In genomic region chr12:49273726-49274395, GRCh38 we compare ENCODE assay signal across 2 cellular contexts.
A peak's percentile ranks its signal among the peaks of the same experiment; 100 is the strongest.
TF ChIP-seq lines count a peak whose summit lies in the region.

No MANE protein-coding gene starts in this region.

TF ChIP-seq in HEK293T, 16 proteins besides CTCF, POLR2A, EP300 and RAD21:
- TF ChIP-seq CTBP1 (IDR thresholded peaks at IDR 0.05; ENCODE audit: borderline replicate concordance) (no peak), ZNF384 (IDR thresholded peaks at IDR 0.05) (peak; percentile 55)

TF ChIP-seq in WTC11, 78 proteins besides CTCF, POLR2A, EP300 and RAD21:
- TF ChIP-seq USF1 (CRISPR knock-in tag; IDR thresholded peaks at IDR 0.05): no peak
- no peak for TF ChIP-seq FOXJ3 (CRISPR knock-in tag; IDR thresholded peaks at IDR 0.05; ENCODE audit: borderline replicate concordance)
- 0 out of 2 replicates have a peak, but pooled peaks have one; percentile 15 for TF ChIP-seq TEAD1 (CRISPR knock-in tag; IDR thresholded peaks at IDR 0.05)
- TF ChIP-seq ZNF671 (CRISPR knock-in tag; IDR thresholded peaks at IDR 0.05): peak; percentile 45; the same call in 1 of the 2 replicates
- TF ChIP-seq ZNF425 (CRISPR knock-in tag; conservative IDR thresholded peaks at IDR 0.05): peak; percentile 25; the same call in 1 of the 2 replicates
- no peak for TF ChIP-seq PRDM15 (CRISPR knock-in tag; IDR thresholded peaks at IDR 0.05)
- 0 out of 2 replicates have a peak, but pooled peaks have one; percentile 21 for TF ChIP-seq PRRX2 (CRISPR knock-in tag; IDR thresholded peaks at IDR 0.05)
- TF ChIP-seq HMGXB4 (CRISPR knock-in tag; IDR thresholded peaks at IDR 0.05): no peak
- TF ChIP-seq MYBL2 (CRISPR knock-in tag; IDR thresholded peaks at IDR 0.05): no peak
- TF ChIP-seq CBFB (CRISPR knock-in tag; IDR thresholded peaks at IDR 0.05; ENCODE audit: low read depth): no peak
- TF ChIP-seq ZNF416 (CRISPR knock-in tag; IDR thresholded peaks at IDR 0.05): 0 out of 2 replicates have a peak, but pooled peaks have one; percentile 5
- no peak for TF ChIP-seq FOXK1 (CRISPR knock-in tag; IDR thresholded peaks at IDR 0.05)
- TF ChIP-seq FOXP1 (CRISPR knock-in tag; IDR thresholded peaks at IDR 0.05; ENCODE audit: borderline replicate concordance): no peak
